1 cellular context compared by ENCODE assay signal in the genomic region with DNA sequence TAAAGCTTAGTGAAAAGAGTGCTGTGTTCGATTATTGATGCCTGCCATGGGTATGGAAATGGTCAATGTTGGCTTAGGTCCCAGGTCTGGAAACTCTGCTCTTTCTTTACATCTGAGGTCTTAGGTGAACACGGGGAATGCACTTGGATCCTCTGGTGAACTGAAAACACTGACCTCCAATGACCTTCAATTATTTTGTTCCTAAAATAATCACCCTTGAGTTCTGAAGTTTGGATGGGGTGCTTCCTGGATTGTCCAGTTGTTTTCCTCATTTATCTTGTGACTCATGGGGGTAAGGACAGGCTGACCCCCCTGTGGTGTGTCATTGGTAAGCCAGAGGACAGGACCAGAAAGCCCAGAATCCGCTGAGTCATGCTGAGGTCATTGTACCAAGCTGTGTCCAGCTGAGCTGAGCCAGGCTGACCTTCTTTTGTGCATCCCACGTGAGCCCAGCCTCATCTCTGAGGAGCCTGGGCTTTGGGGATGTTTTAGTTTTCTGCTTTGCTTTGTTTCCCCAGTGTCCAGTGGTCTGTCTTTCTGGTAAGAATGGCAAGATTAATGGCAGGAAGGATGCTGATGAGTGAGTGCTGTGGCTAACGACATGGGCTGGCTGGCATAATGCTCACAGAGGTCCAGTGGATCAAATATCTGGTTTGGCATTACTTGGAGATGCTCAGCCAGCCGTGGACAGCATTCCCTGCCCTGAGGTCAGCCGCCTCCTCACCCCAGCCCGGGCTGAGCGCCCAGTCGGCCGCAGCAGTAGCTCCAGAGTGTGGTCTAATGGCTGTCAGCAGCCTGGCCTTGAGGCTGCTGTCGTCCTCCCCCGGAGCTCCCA.
A peak's percentile ranks its signal among the peaks of the same experiment; 100 is the strongest.
TF ChIP-seq lines count a peak whose summit lies in the region.

No MANE protein-coding gene starts in this region.

TF ChIP-seq in K562, 482 proteins besides CTCF, POLR2A, EP300 and RAD21 (continued from another document and continues in another):
- TF ChIP-seq, protein P1, sequence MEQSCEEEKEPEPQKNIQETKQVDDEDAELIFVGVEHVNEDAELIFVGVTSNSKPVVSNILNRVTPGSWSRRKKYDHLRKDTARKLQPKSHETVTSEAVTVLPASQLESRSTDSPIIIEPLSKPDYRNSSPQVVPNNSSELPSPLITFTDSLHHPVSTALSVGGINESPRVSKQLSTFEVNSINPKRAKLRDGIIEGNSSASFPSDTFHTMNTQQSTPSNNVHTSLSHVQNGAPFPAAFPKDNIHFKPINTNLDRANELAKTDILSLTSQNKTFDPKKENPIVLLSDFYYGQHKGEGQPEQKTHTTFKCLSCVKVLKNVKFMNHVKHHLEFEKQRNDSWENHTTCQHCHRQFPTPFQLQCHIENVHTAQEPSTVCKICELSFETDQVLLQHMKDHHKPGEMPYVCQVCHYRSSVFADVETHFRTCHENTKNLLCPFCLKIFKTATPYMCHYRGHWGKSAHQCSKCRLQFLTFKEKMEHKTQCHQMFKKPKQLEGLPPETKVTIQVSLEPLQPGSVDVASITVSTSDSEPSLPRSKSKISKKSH (CRISPR knock-in tag; IDR thresholded peaks at IDR 0.05), result no peak
- TF ChIP-seq SIN3A (IDR thresholded peaks at IDR 0.05; ENCODE audit: borderline replicate concordance in 2 of 2, control insufficient read depth in 1 of 2, low read depth in 2 of 2, low read length in 2 of 2) (peak in 1 of 2 experiments; percentile 44; a peak in 1 of 4 replicates), FOXJ2 (tag; IDR thresholded peaks at IDR 0.05) (no peak), RBM22 (IDR thresholded peaks at IDR 0.05; ENCODE audit: low read depth, low read length, poor library complexity, severe bottlenecking) (no peak), GATAD2A (IDR thresholded peaks at IDR 0.05) (no peak), NCOA4 (IDR thresholded peaks at IDR 0.05; ENCODE audit: partially characterized antibody) (no peak), TAF1 (IDR thresholded peaks at IDR 0.05; ENCODE audit: control insufficient read depth, extremely low read depth, insufficient read depth, low read length, severe bottlenecking) (no peak), MCM3 (IDR thresholded peaks at IDR 0.05) (no peak), MAFG (tag; conservative IDR thresholded peaks at IDR 0.05) (peak; percentile 99), KAT8 (IDR thresholded peaks at IDR 0.05; ENCODE audit: low read depth) (no peak), JUND (IDR thresholded peaks at IDR 0.05; ENCODE audit: borderline replicate concordance, low read depth, low read length) (peak; percentile 98), JUND (tag; IDR thresholded peaks at IDR 0.05; ENCODE audit: borderline replicate concordance, low read depth, low read length) (peak; percentile 99), ZNF354B (CRISPR knock-in tag; IDR thresholded peaks at IDR 0.05) (no peak), CEBPG (CRISPR knock-in tag; IDR thresholded peaks at IDR 0.05) (no peak), CEBPG (tag; conservative IDR thresholded peaks at IDR 0.05 in 1 of 2, IDR thresholded peaks at IDR 0.05 in 1 of 2) (no peak), EP400 (IDR thresholded peaks at IDR 0.05) (peak; percentile 65), ZNF766 (CRISPR knock-in tag; conservative IDR thresholded peaks at IDR 0.05) (peak; percentile 66; the same call in 1 of the 2 replicates), ZNF584 (CRISPR knock-in tag; IDR thresholded peaks at IDR 0.05; ENCODE audit: low read depth) (0 out of 2 replicates have a peak, but pooled peaks have one; percentile 34), WHSC1 (IDR thresholded peaks at IDR 0.05; ENCODE audit: low read length) (no peak), ZFP36 (IDR thresholded peaks at IDR 0.05; ENCODE audit: low read depth, low read length, partially characterized antibody) (no peak), RBM15 (IDR thresholded peaks at IDR 0.05; ENCODE audit: insufficient read depth, low read length) (no peak), GTF2F1 (IDR thresholded peaks at IDR 0.05; ENCODE audit: low read depth, low read length) (no peak), DPF2 (IDR thresholded peaks at IDR 0.05) (peak; percentile 95), ZC3H8 (IDR thresholded peaks at IDR 0.05) (no peak), C11orf30 (IDR thresholded peaks at IDR 0.05; ENCODE audit: low read depth) (peak; percentile 97), RBM25 (IDR thresholded peaks at IDR 0.05; ENCODE audit: low read depth, low read length, severe bottlenecking) (no peak), RAD51 (IDR thresholded peaks at IDR 0.05; ENCODE audit: borderline replicate concordance, low read depth) (peak; percentile 55; the same call in 1 of the 2 replicates), ZBED1 (IDR thresholded peaks at IDR 0.05) (no peak), ILK (tag; IDR thresholded peaks at IDR 0.05; ENCODE audit: borderline replicate concordance, low read depth) (no peak), NCOR1 (IDR thresholded peaks at IDR 0.05) (peak; percentile 45), ZNF764 (CRISPR knock-in tag; IDR thresholded peaks at IDR 0.05; ENCODE audit: low read depth) (no peak), POLR2G (IDR thresholded peaks at IDR 0.05; ENCODE audit: low read depth, low read length) (no peak), CTBP1 (IDR thresholded peaks at IDR 0.05; ENCODE audit: borderline replicate concordance) (peak; percentile 76), MED1 (CRISPR knock-in tag; IDR thresholded peaks at IDR 0.05; ENCODE audit: borderline replicate concordance) (no peak), ZNF24 (IDR thresholded peaks at IDR 0.05) (no peak), TEAD2 (tag; IDR thresholded peaks at IDR 0.05) (no peak), SP1 (CRISPR knock-in tag; IDR thresholded peaks at IDR 0.05) (no peak), ZBTB7A (IDR thresholded peaks at IDR 0.05; ENCODE audit: borderline replicate concordance, control insufficient read depth, low read depth, low read length) (no peak), CBX3 (IDR thresholded peaks at IDR 0.05; ENCODE audit: borderline replicate concordance in 1 of 2, low read length in 2 of 2) (peak in 1 of 2 experiments; percentile 31; a peak in 1 of 3 replicates), HMG20B (CRISPR knock-in tag; IDR thresholded peaks at IDR 0.05) (no peak), MCM7 (IDR thresholded peaks at IDR 0.05) (no peak)
- TF ChIP-seq, protein P2, sequence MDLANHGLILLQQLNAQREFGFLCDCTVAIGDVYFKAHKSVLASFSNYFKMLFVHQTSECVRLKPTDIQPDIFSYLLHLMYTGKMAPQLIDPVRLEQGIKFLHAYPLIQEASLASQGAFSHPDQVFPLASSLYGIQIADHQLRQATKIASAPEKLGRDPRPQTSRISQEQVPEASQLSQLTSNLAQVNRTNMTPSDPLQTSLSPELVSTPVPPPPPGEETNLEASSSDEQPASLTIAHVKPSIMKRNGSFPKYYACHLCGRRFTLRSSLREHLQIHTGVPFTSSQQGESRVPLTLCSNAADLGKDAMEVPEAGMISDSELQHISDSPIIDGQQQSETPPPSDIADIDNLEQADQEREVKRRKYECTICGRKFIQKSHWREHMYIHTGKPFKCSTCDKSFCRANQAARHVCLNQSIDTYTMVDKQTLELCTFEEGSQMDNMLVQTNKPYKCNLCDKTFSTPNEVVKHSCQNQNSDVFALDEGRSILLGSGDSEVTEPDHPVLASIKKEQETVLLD (IDR thresholded peaks at IDR 0.05), result no peak
- TF ChIP-seq, protein P3, sequence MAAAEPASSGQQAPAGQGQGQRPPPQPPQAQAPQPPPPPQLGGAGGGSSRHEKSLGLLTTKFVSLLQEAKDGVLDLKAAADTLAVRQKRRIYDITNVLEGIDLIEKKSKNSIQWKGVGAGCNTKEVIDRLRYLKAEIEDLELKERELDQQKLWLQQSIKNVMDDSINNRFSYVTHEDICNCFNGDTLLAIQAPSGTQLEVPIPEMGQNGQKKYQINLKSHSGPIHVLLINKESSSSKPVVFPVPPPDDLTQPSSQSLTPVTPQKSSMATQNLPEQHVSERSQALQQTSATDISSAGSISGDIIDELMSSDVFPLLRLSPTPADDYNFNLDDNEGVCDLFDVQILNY (CRISPR knock-in tag; IDR thresholded peaks at IDR 0.05), result no peak
- TF ChIP-seq, protein P4, sequence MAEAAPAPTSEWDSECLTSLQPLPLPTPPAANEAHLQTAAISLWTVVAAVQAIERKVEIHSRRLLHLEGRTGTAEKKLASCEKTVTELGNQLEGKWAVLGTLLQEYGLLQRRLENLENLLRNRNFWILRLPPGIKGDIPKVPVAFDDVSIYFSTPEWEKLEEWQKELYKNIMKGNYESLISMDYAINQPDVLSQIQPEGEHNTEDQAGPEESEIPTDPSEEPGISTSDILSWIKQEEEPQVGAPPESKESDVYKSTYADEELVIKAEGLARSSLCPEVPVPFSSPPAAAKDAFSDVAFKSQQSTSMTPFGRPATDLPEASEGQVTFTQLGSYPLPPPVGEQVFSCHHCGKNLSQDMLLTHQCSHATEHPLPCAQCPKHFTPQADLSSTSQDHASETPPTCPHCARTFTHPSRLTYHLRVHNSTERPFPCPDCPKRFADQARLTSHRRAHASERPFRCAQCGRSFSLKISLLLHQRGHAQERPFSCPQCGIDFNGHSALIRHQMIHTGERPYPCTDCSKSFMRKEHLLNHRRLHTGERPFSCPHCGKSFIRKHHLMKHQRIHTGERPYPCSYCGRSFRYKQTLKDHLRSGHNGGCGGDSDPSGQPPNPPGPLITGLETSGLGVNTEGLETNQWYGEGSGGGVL (CRISPR knock-in tag; IDR thresholded peaks at IDR 0.05), result no peak
- TF ChIP-seq, protein P5, sequence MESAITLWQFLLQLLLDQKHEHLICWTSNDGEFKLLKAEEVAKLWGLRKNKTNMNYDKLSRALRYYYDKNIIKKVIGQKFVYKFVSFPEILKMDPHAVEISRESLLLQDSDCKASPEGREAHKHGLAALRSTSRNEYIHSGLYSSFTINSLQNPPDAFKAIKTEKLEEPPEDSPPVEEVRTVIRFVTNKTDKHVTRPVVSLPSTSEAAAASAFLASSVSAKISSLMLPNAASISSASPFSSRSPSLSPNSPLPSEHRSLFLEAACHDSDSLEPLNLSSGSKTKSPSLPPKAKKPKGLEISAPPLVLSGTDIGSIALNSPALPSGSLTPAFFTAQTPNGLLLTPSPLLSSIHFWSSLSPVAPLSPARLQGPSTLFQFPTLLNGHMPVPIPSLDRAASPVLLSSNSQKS (CRISPR knock-in tag; IDR thresholded peaks at IDR 0.05), result no peak
- TF ChIP-seq, protein P6, sequence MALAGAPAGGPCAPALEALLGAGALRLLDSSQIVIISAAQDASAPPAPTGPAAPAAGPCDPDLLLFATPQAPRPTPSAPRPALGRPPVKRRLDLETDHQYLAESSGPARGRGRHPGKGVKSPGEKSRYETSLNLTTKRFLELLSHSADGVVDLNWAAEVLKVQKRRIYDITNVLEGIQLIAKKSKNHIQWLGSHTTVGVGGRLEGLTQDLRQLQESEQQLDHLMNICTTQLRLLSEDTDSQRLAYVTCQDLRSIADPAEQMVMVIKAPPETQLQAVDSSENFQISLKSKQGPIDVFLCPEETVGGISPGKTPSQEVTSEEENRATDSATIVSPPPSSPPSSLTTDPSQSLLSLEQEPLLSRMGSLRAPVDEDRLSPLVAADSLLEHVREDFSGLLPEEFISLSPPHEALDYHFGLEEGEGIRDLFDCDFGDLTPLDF (CRISPR knock-in tag; IDR thresholded peaks at IDR 0.05), result no peak
- TF ChIP-seq, protein P7, sequence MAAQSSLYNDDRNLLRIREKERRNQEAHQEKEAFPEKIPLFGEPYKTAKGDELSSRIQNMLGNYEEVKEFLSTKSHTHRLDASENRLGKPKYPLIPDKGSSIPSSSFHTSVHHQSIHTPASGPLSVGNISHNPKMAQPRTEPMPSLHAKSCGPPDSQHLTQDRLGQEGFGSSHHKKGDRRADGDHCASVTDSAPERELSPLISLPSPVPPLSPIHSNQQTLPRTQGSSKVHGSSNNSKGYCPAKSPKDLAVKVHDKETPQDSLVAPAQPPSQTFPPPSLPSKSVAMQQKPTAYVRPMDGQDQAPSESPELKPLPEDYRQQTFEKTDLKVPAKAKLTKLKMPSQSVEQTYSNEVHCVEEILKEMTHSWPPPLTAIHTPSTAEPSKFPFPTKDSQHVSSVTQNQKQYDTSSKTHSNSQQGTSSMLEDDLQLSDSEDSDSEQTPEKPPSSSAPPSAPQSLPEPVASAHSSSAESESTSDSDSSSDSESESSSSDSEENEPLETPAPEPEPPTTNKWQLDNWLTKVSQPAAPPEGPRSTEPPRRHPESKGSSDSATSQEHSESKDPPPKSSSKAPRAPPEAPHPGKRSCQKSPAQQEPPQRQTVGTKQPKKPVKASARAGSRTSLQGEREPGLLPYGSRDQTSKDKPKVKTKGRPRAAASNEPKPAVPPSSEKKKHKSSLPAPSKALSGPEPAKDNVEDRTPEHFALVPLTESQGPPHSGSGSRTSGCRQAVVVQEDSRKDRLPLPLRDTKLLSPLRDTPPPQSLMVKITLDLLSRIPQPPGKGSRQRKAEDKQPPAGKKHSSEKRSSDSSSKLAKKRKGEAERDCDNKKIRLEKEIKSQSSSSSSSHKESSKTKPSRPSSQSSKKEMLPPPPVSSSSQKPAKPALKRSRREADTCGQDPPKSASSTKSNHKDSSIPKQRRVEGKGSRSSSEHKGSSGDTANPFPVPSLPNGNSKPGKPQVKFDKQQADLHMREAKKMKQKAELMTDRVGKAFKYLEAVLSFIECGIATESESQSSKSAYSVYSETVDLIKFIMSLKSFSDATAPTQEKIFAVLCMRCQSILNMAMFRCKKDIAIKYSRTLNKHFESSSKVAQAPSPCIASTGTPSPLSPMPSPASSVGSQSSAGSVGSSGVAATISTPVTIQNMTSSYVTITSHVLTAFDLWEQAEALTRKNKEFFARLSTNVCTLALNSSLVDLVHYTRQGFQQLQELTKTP (IDR thresholded peaks at IDR 0.05; ENCODE audit: low read depth in 1 of 2, partially characterized antibody in 2 of 2), result peak in 1 of 2 experiments; percentile 59
- TF ChIP-seq, protein P8, sequence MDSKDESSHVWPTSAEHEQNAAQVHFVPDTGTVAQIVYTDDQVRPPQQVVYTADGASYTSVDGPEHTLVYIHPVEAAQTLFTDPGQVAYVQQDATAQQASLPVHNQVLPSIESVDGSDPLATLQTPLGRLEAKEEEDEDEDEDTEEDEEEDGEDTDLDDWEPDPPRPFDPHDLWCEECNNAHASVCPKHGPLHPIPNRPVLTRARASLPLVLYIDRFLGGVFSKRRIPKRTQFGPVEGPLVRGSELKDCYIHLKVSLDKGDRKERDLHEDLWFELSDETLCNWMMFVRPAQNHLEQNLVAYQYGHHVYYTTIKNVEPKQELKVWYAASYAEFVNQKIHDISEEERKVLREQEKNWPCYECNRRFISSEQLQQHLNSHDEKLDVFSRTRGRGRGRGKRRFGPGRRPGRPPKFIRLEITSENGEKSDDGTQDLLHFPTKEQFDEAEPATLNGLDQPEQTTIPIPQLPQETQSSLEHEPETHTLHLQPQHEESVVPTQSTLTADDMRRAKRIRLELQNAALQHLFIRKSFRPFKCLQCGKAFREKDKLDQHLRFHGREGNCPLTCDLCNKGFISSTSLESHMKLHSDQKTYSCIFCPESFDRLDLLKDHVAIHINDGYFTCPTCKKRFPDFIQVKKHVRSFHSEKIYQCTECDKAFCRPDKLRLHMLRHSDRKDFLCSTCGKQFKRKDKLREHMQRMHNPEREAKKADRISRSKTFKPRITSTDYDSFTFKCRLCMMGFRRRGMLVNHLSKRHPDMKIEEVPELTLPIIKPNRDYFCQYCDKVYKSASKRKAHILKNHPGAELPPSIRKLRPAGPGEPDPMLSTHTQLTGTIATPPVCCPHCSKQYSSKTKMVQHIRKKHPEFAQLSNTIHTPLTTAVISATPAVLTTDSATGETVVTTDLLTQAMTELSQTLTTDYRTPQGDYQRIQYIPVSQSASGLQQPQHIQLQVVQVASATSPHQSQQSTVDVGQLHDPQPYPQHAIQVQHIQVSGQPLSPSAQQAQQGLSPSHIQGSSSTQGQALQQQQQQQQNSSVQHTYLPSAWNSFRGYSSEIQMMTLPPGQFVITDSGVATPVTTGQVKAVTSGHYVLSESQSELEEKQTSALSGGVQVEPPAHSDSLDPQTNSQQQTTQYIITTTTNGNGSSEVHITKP (IDR thresholded peaks at IDR 0.05; ENCODE audit: partially characterized antibody), result no peak
- TF ChIP-seq, protein P9, sequence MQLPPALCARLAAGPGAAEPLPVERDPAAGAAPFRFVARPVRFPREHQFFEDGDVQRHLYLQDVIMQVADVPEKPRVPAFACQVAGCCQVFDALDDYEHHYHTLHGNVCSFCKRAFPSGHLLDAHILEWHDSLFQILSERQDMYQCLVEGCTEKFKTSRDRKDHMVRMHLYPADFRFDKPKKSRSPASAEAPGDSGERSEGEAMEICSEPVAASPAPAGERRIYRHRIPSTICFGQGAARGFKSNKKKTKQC (CRISPR knock-in tag; IDR thresholded peaks at IDR 0.05), result no peak
